In the genomic region with DNA sequence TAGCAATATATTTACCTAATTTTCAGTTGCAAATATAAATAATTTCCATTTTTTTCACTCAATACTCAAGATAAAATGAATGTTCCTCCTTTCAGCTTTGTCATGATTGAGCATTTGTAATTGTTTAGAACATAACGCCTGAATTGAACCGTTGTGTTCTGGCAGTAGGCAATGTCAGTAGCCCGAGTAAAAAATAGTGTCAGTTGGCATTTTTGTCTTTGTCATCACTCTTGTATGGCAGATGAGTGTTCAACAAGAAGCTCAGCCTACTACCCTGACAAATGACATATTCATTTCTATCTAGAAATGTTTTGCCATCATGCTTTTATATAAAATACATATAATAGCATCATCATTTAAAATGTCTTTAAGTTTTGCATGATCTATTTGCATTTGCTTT, we compare ENCODE assay signal across 19 cellular contexts.
DNase-seq lines count a peak whose midpoint lies in the region; FAIRE-seq lines count a peak whose summit lies in the region.
"Had no signal": no experiment of that assay in that cellular context is flagged by ENCODE, and none has a peak within 500 bp of the region (broad histone marks: within the 10 kb centered on the region; RNA-seq: fewer than 3 reads in every experiment).

No MANE protein-coding gene starts in this region.

- in situ Hi-C loops in G401 (cut with HindIII; ENCODE audit: low sequenced_read_pairs) = no loop called here

- peak; percentile 25 for FAIRE-seq in A204.1 (lab: Jason Lieb, UNC)
- FAIRE-seq: A549, D721Med, GM12891, GM18507 had no signal

- DNase-seq in medulla oblongata (ENCODE audit: extremely low spot score) (peak; percentile 11), pons (ENCODE audit: low spot score) (peak; percentile 26), NCI-H510A treated with DMSO at 0.1 percent for 48 hours (lab: John Stamatoyannopoulos, UW) (no peak), C1 segment of cervical spinal cord (lab: John Stamatoyannopoulos, UW) (no peak), G401 (ENCODE audit: low spot score) (no peak)
- DNase-seq: ACHN; AML-193; CD4-positive, CD25-positive, alpha-beta regulatory T cell; CD8-positive, alpha-beta T cell; DMS 273 treated with DMSO at 0.1 percent for 48 hours; DMS79; EL; GF-D8; HFFc6 had no signal

Comparison
In these comparisons a context has a peak if more than half of its experiments do, and no peak if none do; other contexts are left out.
1. DNase-seq: peak in medulla oblongata (single experiment) and pons (single experiment); none in NCI-H510A treated with DMSO at 0.1 percent for 48 hours (single experiment), C1 segment of cervical spinal cord (0 of 14) and G401 (single experiment).